In genomic region chr2:120477198-120477597, GRCh38 we compare ENCODE assay signal across 21 cellular contexts.
"Had no signal": no experiment of that assay in that cellular context is flagged by ENCODE, and none has a peak within 500 bp of the region (broad histone marks: within the 10 kb centered on the region; RNA-seq: fewer than 3 reads in every experiment).

No MANE protein-coding gene starts in this region.

- H3K27ac ChIP-seq: colonic mucosa, foreskin keratinocyte, neural progenitor cell, ovary, tibial artery, vagina had no signal

- H3K9me3 Mint-ChIP-seq: natural killer cell treated with Interleukin-12 subunit alpha and Interleukin-12 subunit beta and Interleukin-15 and Interleukin-18, amount 100 ng/mL, for 72 hours; stimulated activated effector memory CD8-positive, alpha-beta T cell treated with anti-CD3 and anti-CD28 coated beads, Interleukin-12 subunit alpha, Interleukin-12 subunit beta, amount 100 ng/mL, for 72 hours had no signal

- FAIRE-seq: endothelial cell of umbilical vein, kidney had no signal

- H3K27ac Mint-ChIP-seq: mesothelial cell of epicardium; natural killer cell treated with Interleukin-12 subunit alpha and Interleukin-12 subunit beta and Interleukin-15 and Interleukin-18, amount 100 ng/mL, for 72 hours; neural progenitor cell; stimulated activated effector memory CD8-positive, alpha-beta T cell treated with anti-CD3 and anti-CD28 coated beads, Interleukin-12 subunit alpha, Interleukin-12 subunit beta, amount 100 ng/mL, for 72 hours had no signal

- H3K4me1 ChIP-seq: colonic mucosa, neural progenitor cell had no signal

- H3K4me1 Mint-ChIP-seq: mesothelial cell of epicardium; stimulated activated effector memory CD8-positive, alpha-beta T cell treated with anti-CD3 and anti-CD28 coated beads, Interleukin-12 subunit alpha, Interleukin-12 subunit beta, amount 100 ng/mL, for 72 hours had no signal

- H2AFZ ChIP-seq: neural progenitor cell had no signal

- ATAC-seq: foreskin keratinocyte; left cardiac atrium; natural killer cell treated with Interleukin-12 subunit alpha and Interleukin-12 subunit beta and Interleukin-15 and Interleukin-18, amount 100 ng/mL, for 72 hours; right cardiac atrium; stimulated activated effector memory CD8-positive, alpha-beta T cell treated with anti-CD3 and anti-CD28 coated beads, Interleukin-12 subunit alpha, Interleukin-12 subunit beta, amount 100 ng/mL, for 72 hours; stimulated activated naive CD8-positive, alpha-beta T cell treated with anti-CD3 and anti-CD28 coated beads, Interleukin-15, Interleukin-2, amounts not matched to agents 100 U/mL and 50 U/mL, for 24 hours had no signal

- DNase-seq: colonic mucosa; dermis blood vessel endothelial cell; erythroblast; foreskin keratinocyte; kidney; left cardiac atrium; mammary epithelial cell; nucleus accumbens; right cardiac atrium; stimulated activated CD4-positive, alpha-beta T cell treated with anti-CD3 and anti-CD28 coated beads, Interleukin-4, amount 100 ng/mL, for 1 hour; stimulated activated CD8-positive, alpha-beta memory T cell treated with anti-CD3 and anti-CD28 coated beads, Interleukin-4, amount 100 ng/mL, for 48 hours; stimulated activated naive CD8-positive, alpha-beta T cell treated with anti-CD3 and anti-CD28 coated beads, Interleukin-15, Interleukin-2, amounts not matched to agents 100 U/mL and 50 U/mL, for 24 hours; tibial artery had no signal

- H3K36me3 ChIP-seq: colonic mucosa, neural progenitor cell, ovary, tibial artery, upper lobe of left lung, vagina had no signal

- H3K27me3 ChIP-seq: colonic mucosa, foreskin keratinocyte, ovary, tibial artery, upper lobe of left lung, vagina had no signal

- H3K36me3 Mint-ChIP-seq: mesothelial cell of epicardium; natural killer cell treated with Interleukin-12 subunit alpha and Interleukin-12 subunit beta and Interleukin-15 and Interleukin-18, amount 100 ng/mL, for 72 hours; stimulated activated effector memory CD8-positive, alpha-beta T cell treated with anti-CD3 and anti-CD28 coated beads, Interleukin-12 subunit alpha, Interleukin-12 subunit beta, amount 100 ng/mL, for 72 hours had no signal

- H3K4me3 ChIP-seq: colonic mucosa, neural progenitor cell, ovary, tibial artery, upper lobe of left lung, vagina had no signal

- H3K9ac ChIP-seq: neural progenitor cell had no signal

- H3K4me3 Mint-ChIP-seq: mesothelial cell of epicardium; natural killer cell treated with Interleukin-12 subunit alpha and Interleukin-12 subunit beta and Interleukin-15 and Interleukin-18, amount 100 ng/mL, for 72 hours; neural progenitor cell; stimulated activated effector memory CD8-positive, alpha-beta T cell treated with anti-CD3 and anti-CD28 coated beads, Interleukin-12 subunit alpha, Interleukin-12 subunit beta, amount 100 ng/mL, for 72 hours had no signal

- H3K4me2 ChIP-seq: neural progenitor cell had no signal

- H3K9me3 ChIP-seq: colonic mucosa, ovary, tibial artery, vagina had no signal
